Comparison of ENCODE assay signal across 5 cellular contexts in genomic region chr18:6200375-6200774, GRCh38.
"Had no signal": no experiment of that assay in that cellular context is flagged by ENCODE, and none has a peak within 500 bp of the region (broad histone marks: within the 10 kb centered on the region; RNA-seq: fewer than 3 reads in every experiment).

No MANE protein-coding gene starts in this region.

- H3K9me3 Mint-ChIP-seq: GM23338 had no signal

- H3K4me2 ChIP-seq: GM23338 had no signal

- H3K4me3 Mint-ChIP-seq: GM23338, HFFc6 had no signal

- H2AFZ ChIP-seq: GM23338 had no signal

- H3K36me3 ChIP-seq: HAP-1 had no signal

- H3K4me1 ChIP-seq: HAP-1 had no signal

- H3K4me3 ChIP-seq: GM23338, HAP-1, K562 had no signal

- DNase-seq: HFFc6, IMR-90 had no signal

- H3K4me1 Mint-ChIP-seq: GM23338 had no signal

- H3K27ac Mint-ChIP-seq: GM23338, HFFc6 had no signal
